Comparison of ENCODE assay signal across 1 cellular context in the genomic region with DNA sequence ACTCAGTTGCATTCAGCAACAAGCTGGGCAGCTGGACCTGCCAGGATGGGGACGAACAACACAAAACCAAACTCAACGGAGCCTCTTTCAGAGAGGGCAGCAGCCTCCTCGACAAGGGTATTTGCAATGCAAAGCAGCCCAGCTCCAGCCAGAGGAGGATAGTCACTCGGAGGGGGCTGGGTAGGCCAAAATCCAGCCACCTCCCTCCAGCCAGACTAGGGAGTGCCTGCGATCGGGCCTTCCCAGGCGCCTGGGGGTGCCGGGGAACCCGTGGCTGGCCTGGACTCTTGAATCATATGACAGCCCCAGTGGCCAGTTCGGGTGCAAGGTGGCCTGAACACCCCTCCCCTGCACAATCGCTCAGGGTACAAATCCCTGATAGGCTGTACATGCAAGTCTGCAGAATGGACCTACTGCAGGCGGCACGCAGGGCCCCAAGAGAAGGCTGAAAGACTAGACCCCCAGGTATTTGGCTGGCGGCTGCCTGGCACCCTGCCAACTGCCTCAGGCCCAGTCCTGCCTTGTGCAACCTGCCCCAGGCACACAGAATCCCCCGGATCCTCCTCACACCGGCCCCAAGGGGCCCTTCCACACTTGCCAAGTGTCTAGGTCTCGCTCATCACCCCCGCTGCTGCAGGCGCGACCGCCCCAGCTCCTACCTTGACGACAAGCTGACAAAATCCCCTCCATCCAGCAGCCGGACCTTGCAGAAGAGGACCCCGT.
TF ChIP-seq lines count a peak whose summit lies in the region.

No MANE protein-coding gene starts in this region.

TF ChIP-seq in GM23338, 12 proteins besides CTCF, POLR2A, EP300 and RAD21:
- TF ChIP-seq, protein P1, sequence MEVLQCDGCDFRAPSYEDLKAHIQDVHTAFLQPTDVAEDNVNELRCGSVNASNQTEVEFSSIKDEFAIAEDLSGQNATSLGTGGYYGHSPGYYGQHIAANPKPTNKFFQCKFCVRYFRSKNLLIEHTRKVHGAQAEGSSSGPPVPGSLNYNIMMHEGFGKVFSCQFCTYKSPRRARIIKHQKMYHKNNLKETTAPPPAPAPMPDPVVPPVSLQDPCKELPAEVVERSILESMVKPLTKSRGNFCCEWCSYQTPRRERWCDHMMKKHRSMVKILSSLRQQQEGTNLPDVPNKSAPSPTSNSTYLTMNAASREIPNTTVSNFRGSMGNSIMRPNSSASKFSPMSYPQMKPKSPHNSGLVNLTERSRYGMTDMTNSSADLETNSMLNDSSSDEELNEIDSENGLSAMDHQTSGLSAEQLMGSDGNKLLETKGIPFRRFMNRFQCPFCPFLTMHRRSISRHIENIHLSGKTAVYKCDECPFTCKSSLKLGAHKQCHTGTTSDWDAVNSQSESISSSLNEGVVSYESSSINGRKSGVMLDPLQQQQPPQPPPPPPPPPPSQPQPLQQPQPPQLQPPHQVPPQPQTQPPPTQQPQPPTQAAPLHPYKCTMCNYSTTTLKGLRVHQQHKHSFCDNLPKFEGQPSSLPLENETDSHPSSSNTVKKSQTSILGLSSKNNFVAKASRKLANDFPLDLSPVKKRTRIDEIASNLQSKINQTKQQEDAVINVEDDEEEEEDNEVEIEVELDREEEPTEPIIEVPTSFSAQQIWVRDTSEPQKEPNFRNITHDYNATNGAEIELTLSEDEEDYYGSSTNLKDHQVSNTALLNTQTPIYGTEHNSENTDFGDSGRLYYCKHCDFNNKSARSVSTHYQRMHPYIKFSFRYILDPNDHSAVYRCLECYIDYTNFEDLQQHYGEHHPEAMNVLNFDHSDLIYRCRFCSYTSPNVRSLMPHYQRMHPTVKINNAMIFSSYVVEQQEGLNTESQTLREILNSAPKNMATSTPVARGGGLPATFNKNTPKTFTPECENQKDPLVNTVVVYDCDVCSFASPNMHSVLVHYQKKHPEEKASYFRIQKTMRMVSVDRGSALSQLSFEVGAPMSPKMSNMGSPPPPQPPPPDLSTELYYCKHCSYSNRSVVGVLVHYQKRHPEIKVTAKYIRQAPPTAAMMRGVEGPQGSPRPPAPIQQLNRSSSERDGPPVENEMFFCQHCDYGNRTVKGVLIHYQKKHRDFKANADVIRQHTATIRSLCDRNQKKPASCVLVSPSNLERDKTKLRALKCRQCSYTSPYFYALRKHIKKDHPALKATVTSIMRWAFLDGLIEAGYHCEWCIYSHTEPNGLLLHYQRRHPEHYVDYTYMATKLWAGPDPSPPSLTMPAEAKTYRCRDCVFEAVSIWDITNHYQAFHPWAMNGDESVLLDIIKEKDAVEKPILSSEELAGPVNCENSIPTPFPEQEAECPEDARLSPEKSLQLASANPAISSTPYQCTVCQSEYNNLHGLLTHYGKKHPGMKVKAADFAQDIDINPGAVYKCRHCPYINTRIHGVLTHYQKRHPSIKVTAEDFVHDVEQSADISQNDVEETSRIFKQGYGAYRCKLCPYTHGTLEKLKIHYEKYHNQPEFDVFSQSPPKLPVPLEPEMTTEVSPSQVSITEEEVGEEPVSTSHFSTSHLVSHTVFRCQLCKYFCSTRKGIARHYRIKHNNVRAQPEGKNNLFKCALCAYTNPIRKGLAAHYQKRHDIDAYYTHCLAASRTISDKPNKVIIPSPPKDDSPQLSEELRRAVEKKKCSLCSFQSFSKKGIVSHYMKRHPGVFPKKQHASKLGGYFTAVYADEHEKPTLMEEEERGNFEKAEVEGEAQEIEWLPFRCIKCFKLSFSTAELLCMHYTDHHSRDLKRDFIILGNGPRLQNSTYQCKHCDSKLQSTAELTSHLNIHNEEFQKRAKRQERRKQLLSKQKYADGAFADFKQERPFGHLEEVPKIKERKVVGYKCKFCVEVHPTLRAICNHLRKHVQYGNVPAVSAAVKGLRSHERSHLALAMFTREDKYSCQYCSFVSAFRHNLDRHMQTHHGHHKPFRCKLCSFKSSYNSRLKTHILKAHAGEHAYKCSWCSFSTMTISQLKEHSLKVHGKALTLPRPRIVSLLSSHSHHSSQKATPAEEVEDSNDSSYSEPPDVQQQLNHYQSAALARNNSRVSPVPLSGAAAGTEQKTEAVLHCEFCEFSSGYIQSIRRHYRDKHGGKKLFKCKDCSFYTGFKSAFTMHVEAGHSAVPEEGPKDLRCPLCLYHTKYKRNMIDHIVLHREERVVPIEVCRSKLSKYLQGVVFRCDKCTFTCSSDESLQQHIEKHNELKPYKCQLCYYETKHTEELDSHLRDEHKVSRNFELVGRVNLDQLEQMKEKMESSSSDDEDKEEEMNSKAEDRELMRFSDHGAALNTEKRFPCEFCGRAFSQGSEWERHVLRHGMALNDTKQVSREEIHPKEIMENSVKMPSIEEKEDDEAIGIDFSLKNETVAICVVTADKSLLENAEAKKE (CRISPR knock-in tag; IDR thresholded peaks at IDR 0.05), result no peak
- TF ChIP-seq, protein P2, sequence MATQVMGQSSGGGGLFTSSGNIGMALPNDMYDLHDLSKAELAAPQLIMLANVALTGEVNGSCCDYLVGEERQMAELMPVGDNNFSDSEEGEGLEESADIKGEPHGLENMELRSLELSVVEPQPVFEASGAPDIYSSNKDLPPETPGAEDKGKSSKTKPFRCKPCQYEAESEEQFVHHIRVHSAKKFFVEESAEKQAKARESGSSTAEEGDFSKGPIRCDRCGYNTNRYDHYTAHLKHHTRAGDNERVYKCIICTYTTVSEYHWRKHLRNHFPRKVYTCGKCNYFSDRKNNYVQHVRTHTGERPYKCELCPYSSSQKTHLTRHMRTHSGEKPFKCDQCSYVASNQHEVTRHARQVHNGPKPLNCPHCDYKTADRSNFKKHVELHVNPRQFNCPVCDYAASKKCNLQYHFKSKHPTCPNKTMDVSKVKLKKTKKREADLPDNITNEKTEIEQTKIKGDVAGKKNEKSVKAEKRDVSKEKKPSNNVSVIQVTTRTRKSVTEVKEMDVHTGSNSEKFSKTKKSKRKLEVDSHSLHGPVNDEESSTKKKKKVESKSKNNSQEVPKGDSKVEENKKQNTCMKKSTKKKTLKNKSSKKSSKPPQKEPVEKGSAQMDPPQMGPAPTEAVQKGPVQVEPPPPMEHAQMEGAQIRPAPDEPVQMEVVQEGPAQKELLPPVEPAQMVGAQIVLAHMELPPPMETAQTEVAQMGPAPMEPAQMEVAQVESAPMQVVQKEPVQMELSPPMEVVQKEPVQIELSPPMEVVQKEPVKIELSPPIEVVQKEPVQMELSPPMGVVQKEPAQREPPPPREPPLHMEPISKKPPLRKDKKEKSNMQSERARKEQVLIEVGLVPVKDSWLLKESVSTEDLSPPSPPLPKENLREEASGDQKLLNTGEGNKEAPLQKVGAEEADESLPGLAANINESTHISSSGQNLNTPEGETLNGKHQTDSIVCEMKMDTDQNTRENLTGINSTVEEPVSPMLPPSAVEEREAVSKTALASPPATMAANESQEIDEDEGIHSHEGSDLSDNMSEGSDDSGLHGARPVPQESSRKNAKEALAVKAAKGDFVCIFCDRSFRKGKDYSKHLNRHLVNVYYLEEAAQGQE (IDR thresholded peaks at IDR 0.05; ENCODE audit: unreplicated experiment), result no peak
- TF ChIP-seq, protein P3, sequence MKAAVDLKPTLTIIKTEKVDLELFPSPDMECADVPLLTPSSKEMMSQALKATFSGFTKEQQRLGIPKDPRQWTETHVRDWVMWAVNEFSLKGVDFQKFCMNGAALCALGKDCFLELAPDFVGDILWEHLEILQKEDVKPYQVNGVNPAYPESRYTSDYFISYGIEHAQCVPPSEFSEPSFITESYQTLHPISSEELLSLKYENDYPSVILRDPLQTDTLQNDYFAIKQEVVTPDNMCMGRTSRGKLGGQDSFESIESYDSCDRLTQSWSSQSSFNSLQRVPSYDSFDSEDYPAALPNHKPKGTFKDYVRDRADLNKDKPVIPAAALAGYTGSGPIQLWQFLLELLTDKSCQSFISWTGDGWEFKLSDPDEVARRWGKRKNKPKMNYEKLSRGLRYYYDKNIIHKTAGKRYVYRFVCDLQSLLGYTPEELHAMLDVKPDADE (IDR thresholded peaks at IDR 0.05), result no peak
- TF ChIP-seq NANOG (IDR thresholded peaks at IDR 0.05; ENCODE audit: borderline replicate concordance) (no peak), EZH2phosphoT487 (IDR thresholded peaks at IDR 0.05; ENCODE audit: unreplicated experiment) (no peak), JUNB (IDR thresholded peaks at IDR 0.05; ENCODE audit: unreplicated experiment) (no peak), CREB1 (CRISPR knock-in tag; IDR thresholded peaks at IDR 0.05; ENCODE audit: low read depth) (no peak), POLR2AphosphoS5 (IDR thresholded peaks at IDR 0.05; ENCODE audit: low read depth) (0 out of 2 replicates have a peak, but pooled peaks have one; percentile 22)
